Comparison of ENCODE assay signal across 9 cellular contexts in the genomic region with DNA sequence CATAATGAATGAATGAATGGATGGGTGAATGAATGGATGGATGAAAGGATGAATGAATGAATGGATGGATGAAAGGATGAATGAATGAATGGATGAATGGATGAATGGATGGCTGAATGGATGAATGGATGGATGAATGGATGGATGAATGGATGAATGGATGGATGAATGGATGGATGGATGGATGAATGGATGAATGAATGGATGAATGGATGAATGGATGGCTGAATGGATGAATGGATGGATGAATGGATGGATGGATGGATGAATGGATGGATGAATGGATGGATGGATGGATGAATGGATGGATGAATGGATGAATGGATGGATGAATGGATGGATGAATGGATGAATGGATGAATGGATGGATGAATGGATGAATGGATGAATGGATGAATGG. TPM values are rescaled to one million over a fixed set of nuclear protein-coding genes. Genes with fewer than 3 reads are reported as not detected.
"Had no signal": no experiment of that assay in that cellular context is flagged by ENCODE, and none has a peak within 500 bp of the region (broad histone marks: within the 10 kb centered on the region; RNA-seq: fewer than 3 reads in every experiment).

No MANE protein-coding gene starts in this region.

RNA-seq across cellular contexts. Expression of a gene that starts 12.3 kb away (rescaled TPM):
- total RNA-seq: LHCN-M2, MCF 10A, NCI-H460, OCI-LY7, PC-9, Right ventricle myocardium inferior, RPMI7951, SJCRH30, SK-MEL-5 had no signal
